Comparison of ENCODE assay signal across 15 cellular contexts in genomic region chr4:53130896-53131561, GRCh38.
"Had no signal": no experiment of that assay in that cellular context is flagged by ENCODE, and none has a peak within 500 bp of the region (broad histone marks: within the 10 kb centered on the region; RNA-seq: fewer than 3 reads in every experiment).

No MANE protein-coding gene starts in this region.

- H3K27ac Mint-ChIP-seq: memory B cell; natural killer cell treated with Interleukin-12 subunit alpha and Interleukin-12 subunit beta and Interleukin-15 and Interleukin-18, amount 100 ng/mL, for 72 hours; type B pancreatic cell had no signal

- H3K9me3 Mint-ChIP-seq: central memory CD8-positive, alpha-beta T cell; memory B cell; natural killer cell treated with Interleukin-12 subunit alpha and Interleukin-12 subunit beta and Interleukin-15 and Interleukin-18, amount 100 ng/mL, for 72 hours had no signal

- H3K27ac ChIP-seq: body of pancreas, psoas muscle, spleen had no signal

- H3K4me1 ChIP-seq: body of pancreas had no signal

- H3K36me3 ChIP-seq: left ventricle myocardium inferior, spleen had no signal

- H3K9me3 ChIP-seq: body of pancreas, left ventricle myocardium inferior, psoas muscle, spleen had no signal

- H3K4me1 Mint-ChIP-seq: central memory CD8-positive, alpha-beta T cell had no signal

- H3K4me3 ChIP-seq: body of pancreas, left ventricle myocardium inferior, psoas muscle, spleen had no signal

- H3K4me3 Mint-ChIP-seq: central memory CD8-positive, alpha-beta T cell; memory B cell; natural killer cell treated with Interleukin-12 subunit alpha and Interleukin-12 subunit beta and Interleukin-15 and Interleukin-18, amount 100 ng/mL, for 72 hours; type B pancreatic cell had no signal

- H3K27me3 ChIP-seq: body of pancreas, spleen had no signal

- H3K27me3 Mint-ChIP-seq: central memory CD8-positive, alpha-beta T cell; memory B cell; natural killer cell treated with Interleukin-12 subunit alpha and Interleukin-12 subunit beta and Interleukin-15 and Interleukin-18, amount 100 ng/mL, for 72 hours; type B pancreatic cell had no signal

- DNase-seq: activated CD4-positive, alpha-beta T cell treated with anti-CD3 and anti-CD28 coated beads, Interleukin-2, amount 50 U/mL, for 4 hours; activated gamma-delta T cell; body of pancreas; effector memory CD4-positive, alpha-beta T cell; kidney; left ventricle myocardium inferior; psoas muscle; spleen; stimulated activated CD4-positive, alpha-beta T cell treated with anti-CD3 and anti-CD28 coated beads, Interleukin-2, amount 100 ng/mL, for 48 hours; stimulated activated CD8-positive, alpha-beta memory T cell treated with anti-CD3 and anti-CD28 coated beads, Interleukin-4, amount 100 ng/mL, for 48 hours; T-helper 1 cell had no signal

- FAIRE-seq: kidney had no signal

- ATAC-seq: body of pancreas; natural killer cell treated with Interleukin-12 subunit alpha and Interleukin-12 subunit beta and Interleukin-15 and Interleukin-18, amount 100 ng/mL, for 72 hours; psoas muscle had no signal
